1 cellular context compared by ENCODE assay signal in genomic region chr19:32691291-32691951, GRCh38.
TF ChIP-seq lines count a peak whose summit lies in the region.

Gene NUDT19, plus strand, starts transcription at chr19:32691821. Its CDS starts 140 bp downstream, at chr19:32691961.

TF ChIP-seq in GM12878, 131 proteins besides CTCF, POLR2A, EP300 and RAD21 (continued from another document and continues in another):
- no peak for TF ChIP-seq KDM1A (IDR thresholded peaks at IDR 0.05; ENCODE audit: borderline replicate concordance)
- no peak for TF ChIP-seq EGR1 (IDR thresholded peaks at IDR 0.05; ENCODE audit: borderline replicate concordance in 1 of 2, low read depth in 2 of 2, low read length in 2 of 2)
- TF ChIP-seq HDAC6 (IDR thresholded peaks at IDR 0.05; ENCODE audit: unreplicated experiment): no peak
- TF ChIP-seq CBX5 (IDR thresholded peaks at IDR 0.05; ENCODE audit: low read depth): 0 out of 2 replicates have a peak, but pooled peaks have one; percentile 17
- no peak for TF ChIP-seq ASH2L (IDR thresholded peaks at IDR 0.05; ENCODE audit: borderline replicate concordance, low read depth)
- no peak for TF ChIP-seq KAT2A (conservative IDR thresholded peaks at IDR 0.05; ENCODE audit: control insufficient read depth, low read depth, low read length)
- TF ChIP-seq STAT1 (conservative IDR thresholded peaks at IDR 0.05): no peak
- TF ChIP-seq FOS (IDR thresholded peaks at IDR 0.05; ENCODE audit: borderline replicate concordance, extremely low read depth, insufficient read length): no peak
- no peak for TF ChIP-seq E4F1 (IDR thresholded peaks at IDR 0.05; ENCODE audit: borderline replicate concordance, partially characterized antibody)
- TF ChIP-seq CEBPZ (IDR thresholded peaks at IDR 0.05; ENCODE audit: low read depth, low read length): no peak
- no peak; the same call in 1 of the 2 replicates for TF ChIP-seq RUNX3 (IDR thresholded peaks at IDR 0.05; ENCODE audit: low read length)
- no peak for TF ChIP-seq IRF3 (IDR thresholded peaks at IDR 0.05)
- TF ChIP-seq PBX3 (IDR thresholded peaks at IDR 0.05; ENCODE audit: insufficient replicate concordance, low read depth, low read length): no peak
- no peak for TF ChIP-seq RBBP5 (conservative IDR thresholded peaks at IDR 0.05)
- no peak for TF ChIP-seq ZBTB33 (IDR thresholded peaks at IDR 0.05)
- no peak for TF ChIP-seq USF2 (IDR thresholded peaks at IDR 0.05; ENCODE audit: borderline replicate concordance, low read depth, low read length)
- TF ChIP-seq ZBED1 (IDR thresholded peaks at IDR 0.05; ENCODE audit: borderline replicate concordance): no peak
- TF ChIP-seq SMAD1 (IDR thresholded peaks at IDR 0.05; ENCODE audit: low read depth, partially characterized antibody): no peak
- no peak for TF ChIP-seq ATF3 (IDR thresholded peaks at IDR 0.05; ENCODE audit: borderline replicate concordance, extremely low read depth, low read depth, low read length)
- TF ChIP-seq BCL11A (IDR thresholded peaks at IDR 0.05; ENCODE audit: low read depth, low read length): no peak
- TF ChIP-seq POLR2AphosphoS5 (IDR thresholded peaks at IDR 0.05; ENCODE audit: low read length): peak; percentile 72
- TF ChIP-seq ZBTB40 (IDR thresholded peaks at IDR 0.05; ENCODE audit: borderline replicate concordance): peak; percentile 27; the same call in 1 of the 2 replicates
- no peak for TF ChIP-seq ZBTB4 (CRISPR knock-in tag; IDR thresholded peaks at IDR 0.05)
- no peak for TF ChIP-seq BMI1 (IDR thresholded peaks at IDR 0.05; ENCODE audit: borderline replicate concordance)
- peak; percentile 42 for TF ChIP-seq MXI1 (IDR thresholded peaks at IDR 0.05; ENCODE audit: low read depth, low read length)
- peak; percentile 73 for TF ChIP-seq MEF2B (IDR thresholded peaks at IDR 0.05; ENCODE audit: partially characterized antibody, poor library complexity, severe bottlenecking)
- TF ChIP-seq MTA3 (IDR thresholded peaks at IDR 0.05; ENCODE audit: borderline replicate concordance, low read length): no peak
- TF ChIP-seq SUZ12 (IDR thresholded peaks at IDR 0.05; ENCODE audit: unreplicated experiment): no peak
- no peak for TF ChIP-seq ZNF274 (IDR thresholded peaks at IDR 0.05; ENCODE audit: insufficient read depth, insufficient read length)
- no peak for TF ChIP-seq ETV6 (conservative IDR thresholded peaks at IDR 0.05 in 1 of 2, IDR thresholded peaks at IDR 0.05 in 1 of 2; ENCODE audit: borderline replicate concordance in 1 of 2, low read depth in 1 of 2)
- no peak for TF ChIP-seq PAX5 (IDR thresholded peaks at IDR 0.05; ENCODE audit: borderline replicate concordance, low read depth, low read length)
- no peak for TF ChIP-seq ZNF24 (IDR thresholded peaks at IDR 0.05)
- no peak for TF ChIP-seq JUNB (IDR thresholded peaks at IDR 0.05)
- 0 out of 2 replicates have a peak, but pooled peaks have one; percentile 21 for TF ChIP-seq MTA2 (IDR thresholded peaks at IDR 0.05; ENCODE audit: low read depth)
